In genomic region chr6:13681305-13682061, GRCh38 we compare ENCODE assay signal across 15 cellular contexts. TPM values are rescaled to one million over a fixed set of nuclear protein-coding genes. Genes with fewer than 3 reads are reported as not detected.
A peak's percentile ranks its signal among the peaks of the same experiment; 100 is the strongest.
DNase-seq lines count a peak whose midpoint lies in the region; ATAC-seq, FAIRE-seq and TF ChIP-seq lines count a peak whose summit lies in the region.
"Had no signal": no experiment of that assay in that cellular context is flagged by ENCODE, and none has a peak within 500 bp of the region (broad histone marks: within the 10 kb centered on the region; RNA-seq: fewer than 3 reads in every experiment).

No MANE protein-coding gene starts in this region.

- H3K4me1 ChIP-seq in CD4-positive, alpha-beta memory T cell (ENCODE audit: insufficient read depth, low read length), result peaks cover 77% of the 10 kb centered on the region
- H3K4me1 ChIP-seq in GM12878 (ENCODE audit: control insufficient read depth, insufficient read depth, low read length) (peaks cover 12% of the 10 kb centered on the region), endodermal cell (ENCODE audit: control insufficient read depth, insufficient read depth, low read length) (no peaks in the 10 kb centered on the region)

- TF ChIP-seq RAD21 in GM12878 (IDR thresholded peaks at IDR 0.05; ENCODE audit: insufficient read depth, low read depth, low read length), result no peak

- TF ChIP-seq EP300 in GM12878 (IDR thresholded peaks at IDR 0.05; ENCODE audit: borderline replicate concordance in 1 of 2, control insufficient read depth in 1 of 2, low read depth in 2 of 2, low read length in 2 of 2), result no peak

- peak overlapping the region; percentile 7; the same call in 1 of the 2 replicates for H2AFZ ChIP-seq in GM12878 (ENCODE audit: control insufficient read depth, low read depth, low read length)

- peak overlapping the region; percentile 85 to 96 (median 92) for H3K27ac Mint-ChIP-seq in CD4-positive, alpha-beta memory T cell
- no peak overlapping the region for H3K27ac Mint-ChIP-seq in endodermal cell

- DNase-seq in CD4-positive, alpha-beta memory T cell, result peak; percentile 46 to 82 (median 71)
- DNase-seq in MV-4-11 (lab: John Stamatoyannopoulos, UW), result peak; percentile 34
- peak; percentile 40 for DNase-seq in GM12878 (ENCODE audit: low read depth, low spot score)
- no peak for DNase-seq in endodermal cell
- no peak for DNase-seq in RCC 7860 (ENCODE audit: low spot score)
- no peak for DNase-seq in NCI-H1417 treated with DMSO at 0.1 percent for 48 hours (lab: John Stamatoyannopoulos, UW)
- no peak for DNase-seq in hepatic stellate cell (ENCODE audit: low spot score)
- DNase-seq: COR-L47; dermis blood vessel endothelial cell; lower lobe of right lung; NCI-H1105 treated with DMSO at 0.1 percent for 48 hours; psoas muscle; stimulated activated CD4-positive, alpha-beta T cell treated with anti-CD3 and anti-CD28 coated beads, Interleukin-4, amount 100 ng/mL, for 24 hours had no signal

- peak overlapping the region; percentile 54 for H3K4me2 ChIP-seq in GM12878 (ENCODE audit: control insufficient read depth, insufficient read depth)

- no peak overlapping the region for H3K9ac ChIP-seq in GM12878 (ENCODE audit: control insufficient read depth, insufficient read depth, low read length)
- H3K9ac ChIP-seq in endodermal cell (ENCODE audit: extremely low read depth, low read length, poor library complexity, severe bottlenecking), result no peak overlapping the region

- peak; percentile 31 for FAIRE-seq in GM12878 (lab: Jason Lieb, UNC)
- no peak for FAIRE-seq in RCC 7860 (lab: Jason Lieb, UNC)

- H3K27me3 ChIP-seq in CD4-positive, alpha-beta memory T cell (ENCODE audit: insufficient read depth, low read length), result no peaks in the 10 kb centered on the region
- no peaks in the 10 kb centered on the region for H3K27me3 ChIP-seq in GM12878 (replicated peaks in 1 of 2; ENCODE audit: control insufficient read depth in 2 of 2, insufficient read depth in 2 of 2, low read length in 1 of 2)
- no peaks in the 10 kb centered on the region for H3K27me3 ChIP-seq in endodermal cell (ENCODE audit: control insufficient read depth, insufficient read depth, low read length, poor library complexity, severe bottlenecking)
- H3K27me3 ChIP-seq: suprapubic skin had no signal

- H4K20me1 ChIP-seq in GM12878 (ENCODE audit: control insufficient read depth, insufficient read depth), result no peaks in the 10 kb centered on the region

- no peak for TF ChIP-seq CTCF in GM12878 (IDR thresholded peaks at IDR 0.05 in 2 of 3, conservative IDR thresholded peaks at IDR 0.05 in 1 of 3; ENCODE audit: control insufficient read depth in 2 of 3, extremely low read depth in 1 of 3, insufficient read depth in 1 of 3, low read depth in 3 of 3, low read length in 3 of 3)
- TF ChIP-seq CTCF in endodermal cell (conservative IDR thresholded peaks at IDR 0.05), result no peak

- ATAC-seq in GM19035 (IDR thresholded peaks at IDR 0.05; ENCODE audit: unreplicated experiment) (peak; percentile 53), GM12878 (peak; percentile 83)
- ATAC-seq: lower lobe of right lung, psoas muscle had no signal

- H3K4me1 Mint-ChIP-seq in CD4-positive, alpha-beta memory T cell, result peaks cover 34 to 66% (median 50%) of the 10 kb centered on the region in 4 donors
- H3K4me1 Mint-ChIP-seq in endodermal cell, result peaks cover 10% of the 10 kb centered on the region

- SMC1A ChIA-PET in GM12878 (lab: Charles Lee; ENCODE audit: uncharacterized antibody, unreplicated experiment), result interaction anchor here (0.7 to 3.7 kb wide), 8 partner anchors 12 to 377 kb away, joined by 3 to 32 read pairs (median 4); partner anchors contain the start of gene NOL7

- intact Hi-C loops in CD4-positive, alpha-beta memory T cell (cut with micrococcal nuclease), result loop anchor here (1.0 to 2.0 kb wide), 3 partner anchors 15 to 67 kb away; partner anchors contain the start of genes NOL7 and RANBP9
- intact Hi-C loops in GM12878 (cut with micrococcal nuclease; ENCODE audit: unreplicated experiment), result no loop called here

- peak overlapping the region; percentile 44 for H3K27ac ChIP-seq in CD4-positive, alpha-beta memory T cell (ENCODE audit: low read depth, low read length)
- H3K27ac ChIP-seq in GM12878 (ENCODE audit: control insufficient read depth, insufficient read depth), result peak overlapping the region; percentile 62
- no peak overlapping the region for H3K27ac ChIP-seq in endodermal cell (ENCODE audit: low read depth, low read length)
- H3K27ac ChIP-seq: lower lobe of right lung, psoas muscle, suprapubic skin had no signal

- peaks cover 40% of the 10 kb centered on the region for H3K79me2 ChIP-seq in GM12878 (ENCODE audit: control insufficient read depth, insufficient read depth, low read length)

- no peaks in the 10 kb centered on the region for H3K36me3 ChIP-seq in CD4-positive, alpha-beta memory T cell (ENCODE audit: insufficient read depth, low read length)
- H3K36me3 ChIP-seq in GM12878 (ENCODE audit: control insufficient read depth in 2 of 2, insufficient read depth in 2 of 2, low read length in 1 of 2) (peaks cover 1% of the 10 kb centered on the region in 2 experiments; a peak in 2 of 4 replicates), endodermal cell (ENCODE audit: control insufficient read depth, insufficient read depth, low read length) (peaks cover 19% of the 10 kb centered on the region)
- H3K36me3 ChIP-seq: lower lobe of right lung had no signal

- BruUV-seq in GM12878 (replicated peaks; lab: Mats Ljungman, UMichigan), result no TSS peak

- H3K4me3 ChIP-seq in CD4-positive, alpha-beta memory T cell (ENCODE audit: low read length in 2 of 2), result peak overlapping the region in 1 of 2 donors; percentile 22
- peak overlapping the region; percentile 8; the same call in 1 of the 2 replicates for H3K4me3 ChIP-seq in GM12878
- no peak overlapping the region for H3K4me3 ChIP-seq in endodermal cell (ENCODE audit: low read length)
- H3K4me3 ChIP-seq: lower lobe of right lung, psoas muscle, suprapubic skin had no signal

- no peaks in the 10 kb centered on the region for H3K27me3 Mint-ChIP-seq in CD4-positive, alpha-beta memory T cell
- no peaks in the 10 kb centered on the region for H3K27me3 Mint-ChIP-seq in endodermal cell (ENCODE audit: insufficient read depth)

- H3K9me3 ChIP-seq in CD4-positive, alpha-beta memory T cell (ENCODE audit: control insufficient read depth in 1 of 2, low read length in 2 of 2), result peaks cover 0 to 3% of the 10 kb centered on the region in 2 donors
- H3K9me3 ChIP-seq in GM12878 (replicated peaks; ENCODE audit: control insufficient read depth, insufficient read depth, low read length), result peaks cover 2% of the 10 kb centered on the region; the same call in 2 of the 3 replicates
- H3K9me3 ChIP-seq in endodermal cell (ENCODE audit: control insufficient read depth, low read length), result peaks cover 28% of the 10 kb centered on the region
- H3K9me3 ChIP-seq: suprapubic skin had no signal

- H3K36me3 Mint-ChIP-seq in CD4-positive, alpha-beta memory T cell, result peaks cover 7 to 23% of the 10 kb centered on the region in 2 donors
- peaks cover 24% of the 10 kb centered on the region for H3K36me3 Mint-ChIP-seq in endodermal cell (ENCODE audit: low read depth)

- RAD21 ChIA-PET in GM12878 (lab: Charles Lee; ENCODE audit: unreplicated experiment), result interaction anchor here (0.8 to 1.4 kb wide), 3 partner anchors 9 to 17 kb away, joined by 3 to 4 read pairs (median 3); no protein-coding TSS in a partner anchor

- CTCF ChIA-PET in CD4-positive, alpha-beta memory T cell (lab: Charles Lee; ENCODE audit: partially characterized antibody), result interaction anchor here (0.8 to 2.3 kb wide), 4 partner anchors 11 to 66 kb away, joined by 3 to 9 read pairs (median 5); partner anchors contain the start of gene NOL7
- CTCF ChIA-PET in GM12878 (lab: Yijun Ruan, JAX), result interaction anchor here (0.7 to 1.0 kb wide), 5 partner anchors 10 to 323 kb away, joined by 3 to 4 read pairs (median 4); no protein-coding TSS in a partner anchor

- peaks cover 0 to 7% (median 4%) of the 10 kb centered on the region in 8 donors for H3K9me3 Mint-ChIP-seq in CD4-positive, alpha-beta memory T cell
- peaks cover 12% of the 10 kb centered on the region for H3K9me3 Mint-ChIP-seq in endodermal cell

- POLR2A ChIA-PET in CD4-positive, alpha-beta memory T cell (lab: Charles Lee; ENCODE audit: partially characterized antibody), result interaction anchor here (0.7 to 2.7 kb wide), 10 partner anchors 9 to 106 kb away, joined by 3 to 37 read pairs (median 3); partner anchors contain the start of gene RANBP9
- POLR2A ChIA-PET in GM12878 (lab: Charles Lee), result interaction anchor here (0.9 to 1.8 kb wide), 4 partner anchors 9 to 19 kb away, joined by 3 to 5 read pairs (median 4); no protein-coding TSS in a partner anchor

- in situ Hi-C loops in GM12878 (cut with MboI), result no loop called here

- 50% methylated on average over 7 of the region's 7 CpGs for WGBS in GM12878 (ENCODE audit: insufficient coverage, insufficient replicate concordance, low lambda C conversion rate, missing lambda C conversion rate)
- WGBS in endodermal cell (ENCODE audit: insufficient coverage in 1 of 2, insufficient read length in 1 of 2), 2 experiments, result 96 to 100% methylated on average over 2 to 6 of the region's 7 CpGs

- TF ChIP-seq POLR2A in GM12878 (IDR thresholded peaks at IDR 0.05; ENCODE audit: low read depth, low read length), result no peak

- H3K4me3 Mint-ChIP-seq in CD4-positive, alpha-beta memory T cell, result peak overlapping the region; percentile 63 to 88 (median 78)
- H3K4me3 Mint-ChIP-seq in endodermal cell, result no peak overlapping the region

RNA-seq across cellular contexts. Expression of gene RANBP9, which starts 30.2 kb away (rescaled TPM):
- total RNA-seq in CD4-positive, alpha-beta memory T cell, result 10 to 100 TPM; 51.1 to 52.9 TPM
- polyA plus RNA-seq in CD4-positive, alpha-beta memory T cell, result 1 to 10 TPM; 3.4 to 8.8 TPM
- total RNA-seq in GM12878 (2013; cell fraction: nucleolus; rRNA removed), result 18.2 and 18.7 TPM in 2 replicates
- 11.3 and 12.9 TPM in 2 replicates for total RNA-seq in GM12878 (2014; rRNA removed)
- 22.5 TPM in 2 replicates for total RNA-seq in GM12878 (2014; rRNA removed; fragmentation: Illumina TruSeq; extraction: Trizol)
- total RNA-seq in GM12878 (2021), result 28.5 and 28.7 TPM in 2 replicates
- polyA plus RNA-seq in GM12878 (2011; ENCODE audit: low read depth), result 17.2 TPM
- 21.5 and 32.7 TPM in 2 replicates for polyA plus RNA-seq in GM12878 (2011; rRNA removed)
- polyA plus RNA-seq in GM12878 (2011; cell fraction: cytosol; rRNA removed), result 15.0 and 15.3 TPM in 2 replicates
- 17.3 and 21.5 TPM in 2 replicates for polyA plus RNA-seq in GM12878 (2011; cell fraction: nucleus; rRNA removed)
- 23.4 and 27.1 TPM in 2 replicates for polyA plus RNA-seq in GM12878 (2012)
- polyA plus RNA-seq in GM12878 (2014; fragmentation: Illumina TruSeq; extraction: Trizol), result 43.1 and 44.2 TPM in 2 replicates
- 10 to 100 TPM in 1 of 2 experiments, 1 to 10 TPM in 1; 8.2 to 10.8 TPM for polyA plus RNA-seq in GM12878 (2014; fragmentation: Nextera tagmentation; extraction: Ambion mirVana)
- polyA plus RNA-seq in GM12878 (2014; rRNA removed), result 15.7 and 21.1 TPM in 2 replicates
- 1 to 10 TPM; 3.7 to 5.0 TPM for polyA plus RNA-seq in GM12878 (2016; fragmentation: Nextera tagmentation; extraction: Ambion mirVana)
- polyA minus RNA-seq in GM12878 (2011; rRNA and poly(A)+ RNA removed), result 16.4 and 27.4 TPM in 2 replicates
- 10.7 and 14.2 TPM in 2 replicates for polyA minus RNA-seq in GM12878 (2011; cell fraction: cytosol; rRNA and poly(A)+ RNA removed)
- 6.4 and 12.8 TPM in 2 replicates for polyA minus RNA-seq in GM12878 (2011; cell fraction: nucleus; rRNA and poly(A)+ RNA removed)
- 10 to 100 TPM; 43.7 to 45.4 TPM for total RNA-seq in endodermal cell
- 39.4 TPM for polyA plus RNA-seq in endodermal cell (2013, experiment 1 of 2)
- polyA plus RNA-seq in endodermal cell (2013, experiment 2 of 2), result 39.3 TPM

Comparison
In these comparisons a context has a peak if more than half of its experiments do, and no peak if none do; other contexts are left out.
1. DNase-seq: peak in CD4-positive, alpha-beta memory T cell (5 of 5), MV-4-11 (single experiment) and GM12878 (single experiment); none in endodermal cell (single experiment), RCC 7860 (single experiment), NCI-H1417 treated with DMSO at 0.1 percent for 48 hours (single experiment) and hepatic stellate cell (single experiment).